Comparison of ENCODE assay signal across 8 cellular contexts in the genomic region with DNA sequence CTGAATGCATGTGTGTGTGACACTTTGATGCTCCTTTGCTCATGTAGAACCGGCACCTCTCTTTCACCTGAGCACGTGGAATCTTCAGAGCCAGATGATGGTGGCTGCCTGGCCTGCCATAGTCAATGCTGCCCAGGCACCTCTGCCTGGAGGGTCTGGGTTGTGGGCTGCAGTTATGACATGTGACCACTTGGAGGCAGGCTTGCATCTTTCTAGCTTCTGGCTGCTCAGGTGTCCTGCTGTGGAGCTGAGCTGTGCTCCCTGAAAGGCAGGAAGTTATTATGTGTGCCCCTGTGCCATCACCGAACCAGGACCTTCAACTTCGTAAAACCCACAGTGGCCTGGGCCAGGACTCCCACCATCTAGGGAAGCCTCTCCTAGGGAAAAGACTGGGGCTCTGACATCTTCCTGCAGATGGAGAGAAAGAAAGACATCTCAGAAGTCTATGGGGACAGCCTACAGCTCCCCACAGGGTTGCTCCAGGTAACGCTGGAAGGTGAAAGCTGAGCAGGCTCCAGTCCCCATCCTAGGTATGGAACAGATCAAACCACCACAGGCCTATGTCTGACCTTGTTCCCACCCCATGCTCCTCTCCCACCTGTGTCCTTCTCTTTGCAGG. TPM values are rescaled to one million over a fixed set of nuclear protein-coding genes. Genes with fewer than 3 reads are reported as not detected.
DNase-seq lines count a peak whose midpoint lies in the region; ATAC-seq and TF ChIP-seq lines count a peak whose summit lies in the region.

No MANE protein-coding gene starts in this region.

- no peaks in the 10 kb centered on the region for H3F3A ChIP-seq in OCI-LY1 (ENCODE audit: insufficient read depth, low read length)

- ATAC-seq in GM21381 (IDR thresholded peaks at IDR 0.05; ENCODE audit: unreplicated experiment): peak; percentile 77
- ATAC-seq in natural killer cell: peak; percentile 79 to 92 (median 86)

- WGBS in esophagus, 2 donors: 20 to 29% methylated on average over 5 of the region's 5 CpGs

- intact Hi-C loops in Calu3 (cut with micrococcal nuclease; ENCODE audit: unreplicated experiment): loop anchor here (1.0 to 2.0 kb wide), 4 partner anchors 36 to 187 kb away; no protein-coding TSS in a partner anchor
- intact Hi-C loops in natural killer cell (cut with micrococcal nuclease): loop anchor here (5.0 kb wide), 1 partner anchor 188 kb away; no protein-coding TSS in a partner anchor

- H3K36me3 ChIP-seq in OCI-LY1 (ENCODE audit: insufficient read depth, low read length): peaks cover 40% of the 10 kb centered on the region
- H3K36me3 ChIP-seq in esophagus (ENCODE audit: control insufficient read depth in 2 of 2, insufficient read depth in 2 of 2, low read length in 1 of 2): peaks cover 0 to 15% of the 10 kb centered on the region in 2 donors

- H3K27me3 Mint-ChIP-seq in Calu3 (ENCODE audit: unreplicated experiment) (no peaks in the 10 kb centered on the region), natural killer cell (ENCODE audit: low read depth in 2 of 2) (no peaks in the 10 kb centered on the region)
- H3K27me3 Mint-ChIP-seq in stimulated activated naive CD8-positive, alpha-beta T cell treated with anti-CD3 and anti-CD28 coated beads, Interleukin-15, Interleukin-2, amounts not matched to agents 100 ng/mL and 50 ng/mL, for 24 hours: no peaks in the 10 kb centered on the region

- H3K9me3 ChIP-seq in OCI-LY1 (ENCODE audit: low read length) (no peaks in the 10 kb centered on the region), esophagus (ENCODE audit: control insufficient read depth in 2 of 2, insufficient read depth in 1 of 2, low read depth in 1 of 2, low read length in 1 of 2) (no peaks in the 10 kb centered on the region)

- H3K27ac ChIP-seq in OCI-LY1 (ENCODE audit: low read depth, low read length, poor library complexity, severe bottlenecking) (no peak overlapping the region), esophagus (ENCODE audit: low read depth in 2 of 2, low read length in 1 of 2) (peak overlapping the region; percentile 29 to 51)

- H3K9me2 ChIP-seq in OCI-LY1 (ENCODE audit: low read depth, low read length): no peaks in the 10 kb centered on the region

- H3K27me3 ChIP-seq in OCI-LY1 (ENCODE audit: insufficient read depth, low read length) (no peaks in the 10 kb centered on the region), esophagus (ENCODE audit: control insufficient read depth in 1 of 2, insufficient read depth in 2 of 2, low read length in 2 of 2) (no peaks in the 10 kb centered on the region)

- CTCF ChIA-PET in Calu3 (lab: Charles Lee): interaction anchor here (0.6 to 3.4 kb wide), 20 partner anchors 13 to 204 kb away, joined by 3 to 33 read pairs (median 5); no protein-coding TSS in a partner anchor

- H3K9me3 Mint-ChIP-seq in Calu3 (ENCODE audit: low read depth, unreplicated experiment) (no peaks in the 10 kb centered on the region), natural killer cell (no peaks in the 10 kb centered on the region)
- no peaks in the 10 kb centered on the region for H3K9me3 Mint-ChIP-seq in stimulated activated naive CD8-positive, alpha-beta T cell treated with anti-CD3 and anti-CD28 coated beads, Interleukin-15, Interleukin-2, amounts not matched to agents 100 ng/mL and 50 ng/mL, for 24 hours

- BruUV-seq in Calu3 (replicated peaks; lab: Mats Ljungman, UMichigan): no TSS peak

- H3K27ac Mint-ChIP-seq in Calu3 (ENCODE audit: unreplicated experiment) (peak overlapping the region; percentile 65), natural killer cell (peak overlapping the region; percentile 70 to 82)
- H3K27ac Mint-ChIP-seq in stimulated activated naive CD8-positive, alpha-beta T cell treated with anti-CD3 and anti-CD28 coated beads, Interleukin-15, Interleukin-2, amounts not matched to agents 100 ng/mL and 50 ng/mL, for 24 hours: peak overlapping the region; percentile 49

- no peaks in the 10 kb centered on the region for H3K79me2 ChIP-seq in OCI-LY1 (ENCODE audit: insufficient read depth, low read length)

- no peak overlapping the region for H3K4me3 Mint-ChIP-seq in Calu3 (ENCODE audit: low read depth, unreplicated experiment)
- H3K4me3 Mint-ChIP-seq in natural killer cell: no peak overlapping the region
- H3K4me3 Mint-ChIP-seq in stimulated activated naive CD8-positive, alpha-beta T cell treated with anti-CD3 and anti-CD28 coated beads, Interleukin-15, Interleukin-2, amounts not matched to agents 100 ng/mL and 50 ng/mL, for 24 hours: no peak overlapping the region

- H3K9ac ChIP-seq in OCI-LY1 (ENCODE audit: low read length): no peak overlapping the region

- DNase-seq in Calu3 (peak; percentile 87), HT-29 (ENCODE audit: low spot score) (peak; percentile 95), natural killer cell (peak; percentile 56)
- peak; percentile 77 for DNase-seq in activated CD8-positive, alpha-beta memory T cell treated with anti-CD3 and anti-CD28 coated beads, Interleukin-2, amount 50 U/mL, for 4 hours

- peak; percentile 83 for TF ChIP-seq CTCF in Calu3 (IDR thresholded peaks at IDR 0.05; ENCODE audit: unreplicated experiment)
- peak; percentile 87 for TF ChIP-seq CTCF in OCI-LY1 (IDR thresholded peaks at IDR 0.05; ENCODE audit: low read length)
- TF ChIP-seq CTCF in natural killer cell (IDR thresholded peaks at IDR 0.05): peak; percentile 70

- no peak overlapping the region for H3K4me2 ChIP-seq in OCI-LY1 (ENCODE audit: low read length)

- H4K20me1 ChIP-seq in OCI-LY1 (ENCODE audit: insufficient read depth, low read length): no peaks in the 10 kb centered on the region

- no peak overlapping the region for H3K4me3 ChIP-seq in OCI-LY1 (ENCODE audit: low read depth, low read length, poor library complexity, severe bottlenecking)
- no peak overlapping the region for H3K4me3 ChIP-seq in esophagus (ENCODE audit: low read depth in 1 of 2, low read length in 2 of 2)

- no peaks in the 10 kb centered on the region for H3K4me1 ChIP-seq in OCI-LY1 (ENCODE audit: insufficient read depth, low read length, severe bottlenecking)
- peaks cover 0 to 16% of the 10 kb centered on the region in 2 donors for H3K4me1 ChIP-seq in esophagus (ENCODE audit: control insufficient read depth in 2 of 2, insufficient read depth in 2 of 2, low read length in 1 of 2)

- no peak overlapping the region for H2AFZ ChIP-seq in OCI-LY1 (ENCODE audit: low read length)

- H3K4me1 Mint-ChIP-seq in Calu3 (ENCODE audit: low read depth, unreplicated experiment): peaks cover 15% of the 10 kb centered on the region
- H3K4me1 Mint-ChIP-seq in natural killer cell: peaks cover 7 to 25% of the 10 kb centered on the region in 2 donors
- H3K4me1 Mint-ChIP-seq in stimulated activated naive CD8-positive, alpha-beta T cell treated with anti-CD3 and anti-CD28 coated beads, Interleukin-15, Interleukin-2, amounts not matched to agents 100 ng/mL and 50 ng/mL, for 24 hours (ENCODE audit: low read depth): peaks cover 18% of the 10 kb centered on the region

- peaks cover 36% of the 10 kb centered on the region for H3K36me3 Mint-ChIP-seq in Calu3 (ENCODE audit: insufficient read depth, unreplicated experiment)
- H3K36me3 Mint-ChIP-seq in natural killer cell: no peaks in the 10 kb centered on the region
- H3K36me3 Mint-ChIP-seq in stimulated activated naive CD8-positive, alpha-beta T cell treated with anti-CD3 and anti-CD28 coated beads, Interleukin-15, Interleukin-2, amounts not matched to agents 100 ng/mL and 50 ng/mL, for 24 hours (ENCODE audit: low read depth): peaks cover 26% of the 10 kb centered on the region

RNA-seq across cellular contexts. Expression of gene PSD4, which starts 30.2 kb away (rescaled TPM):
- total RNA-seq in Calu3 (2022) (58.7 and 64.5 TPM in 2 replicates), natural killer cell (100 to 1,000 TPM; 280 to 347 (median 340) TPM)
- total RNA-seq in HT-29 (2014; rRNA removed; shearing (Covaris generic)): 85.5 and 90.1 TPM in 2 replicates
- polyA plus RNA-seq in esophagus: 10 to 100 TPM; 18.1 to 32.6 TPM
